In genomic region chr1:18635070-18635577, GRCh38 we compare ENCODE assay signal across 1 cellular context.
TF ChIP-seq lines count a peak whose summit lies in the region.

No MANE protein-coding gene starts in this region.

TF ChIP-seq in H1, 55 proteins besides CTCF, POLR2A, EP300 and RAD21:
- TF ChIP-seq CBX8 (IDR thresholded peaks at IDR 0.05; ENCODE audit: borderline replicate concordance, low read depth, low read length) (peak; percentile 81; the same call in 1 of the 2 replicates), TEAD4 (IDR thresholded peaks at IDR 0.05; ENCODE audit: low read depth, low read length) (no peak), SP2 (IDR thresholded peaks at IDR 0.05; ENCODE audit: low read length) (no peak), EZH2 (IDR thresholded peaks at IDR 0.05; ENCODE audit: low read depth, low read length, severe bottlenecking) (peak; percentile 3), RNF2 (IDR thresholded peaks at IDR 0.05; ENCODE audit: borderline replicate concordance, low read depth, low read length, missing control alignments, poor library complexity, severe bottlenecking) (peak; percentile 40), SRF (IDR thresholded peaks at IDR 0.05; ENCODE audit: low read depth, low read length) (no peak), NRF1 (IDR thresholded peaks at IDR 0.05; ENCODE audit: low read depth, low read length) (no peak)
